In genomic region chr3:113751145-113751544, GRCh38 we compare ENCODE assay signal across 26 cellular contexts.
"Had no signal": no experiment of that assay in that cellular context is flagged by ENCODE, and none has a peak within 500 bp of the region (broad histone marks: within the 10 kb centered on the region; RNA-seq: fewer than 3 reads in every experiment).

No MANE protein-coding gene starts in this region.

- H3K27ac ChIP-seq: breast epithelium, coronary artery, heart left ventricle, neural progenitor cell, upper lobe of right lung had no signal

- FAIRE-seq: keratinocyte had no signal

- ATAC-seq: activated CD4-positive, alpha-beta T cell treated with anti-CD3 and anti-CD28 coated beads for 36 hours; activated T-cell treated with anti-CD3 and anti-CD28 coated beads, Interleukin-2, amount 50 U/mL, for 4 hours; heart left ventricle; left lobe of liver; naive thymus-derived CD8-positive, alpha-beta T cell; sciatic nerve; stimulated activated memory B cell treated with anti-CD40 and anti-IgM and Interleukin-4, amounts not matched to agents 10 μg/mL and 1 μg/mL and 100 μg/mL, for 72 hours; upper lobe of right lung had no signal

- H3K9me3 ChIP-seq: breast epithelium, heart left ventricle, upper lobe of right lung had no signal

- DNase-seq: activated B cell treated with CpG ODN at 0.5 μM for 24 hours; activated CD4-positive, alpha-beta T cell treated with anti-CD3 and anti-CD28 coated beads for 36 hours; activated CD4-positive, alpha-beta T cell treated with anti-CD3 and anti-CD28 coated beads, Interleukin-2, amount 50 U/mL, for 4 hours; activated CD8-positive, alpha-beta memory T cell treated with anti-CD3 and anti-CD28 coated beads for 24 hours; activated CD8-positive, alpha-beta memory T cell treated with anti-CD3 and anti-CD28 coated beads, Interleukin-2, amount 50 U/mL, for 4 hours; activated naive CD4-positive, alpha-beta T cell; activated naive CD8-positive, alpha-beta T cell treated with anti-CD3 and anti-CD28 coated beads for 36 hours; activated T-cell treated with anti-CD3 and anti-CD28 coated beads, Interleukin-2, amount 50 U/mL, for 4 hours; amniotic stem cell; cerebellar nuclear complex; endodermal cell; heart left ventricle; naive thymus-derived CD8-positive, alpha-beta T cell; stimulated activated CD4-positive, alpha-beta T cell treated with anti-CD3 and anti-CD28 coated beads, Interleukin-15, amount 100 ng/mL, for 24 hours; T-helper 9 cell; upper lobe of right lung had no signal

- H3K9ac ChIP-seq: neural progenitor cell had no signal

- H3K27ac Mint-ChIP-seq: activated B cell treated with CpG ODN at 0.5 μM for 24 hours; activated CD4-positive, alpha-beta T cell treated with anti-CD3 and anti-CD28 coated beads for 36 hours; activated naive CD8-positive, alpha-beta T cell treated with anti-CD3 and anti-CD28 coated beads for 36 hours; activated T-helper 2 cell treated with anti-CD3 and anti-CD28 coated beads, Interferon-gamma antibody, Interleukin-2, Interleukin-4, amounts not matched to agents 10 μg/mL and 5 μg/mL and 100 μg/mL, durations not matched to agents 14 hours and 24 hours and 36 hours; endodermal cell; naive thymus-derived CD8-positive, alpha-beta T cell; neural progenitor cell; stimulated activated memory B cell treated with anti-CD40 and anti-IgM and Interleukin-4, amounts not matched to agents 10 μg/mL and 1 μg/mL and 100 μg/mL, for 72 hours had no signal

- H3K27me3 ChIP-seq: breast epithelium, heart left ventricle, neural progenitor cell, upper lobe of right lung had no signal

- H3K4me3 ChIP-seq: breast epithelium, coronary artery, heart left ventricle, lung, neural progenitor cell, smooth muscle cell, upper lobe of right lung had no signal

- H3K4me2 ChIP-seq: neural progenitor cell, smooth muscle cell had no signal

- H3K36me3 ChIP-seq: breast epithelium, heart left ventricle, neural progenitor cell, upper lobe of right lung had no signal

- H2AFZ ChIP-seq: neural progenitor cell had no signal

- H3K9me3 Mint-ChIP-seq: activated B cell treated with CpG ODN at 0.5 μM for 24 hours; activated naive CD8-positive, alpha-beta T cell treated with anti-CD3 and anti-CD28 coated beads for 36 hours; activated T-cell treated with anti-CD3 and anti-CD28 coated beads, Interleukin-2, amount 50 U/mL, for 4 hours; activated T-helper 2 cell treated with anti-CD3 and anti-CD28 coated beads, Interferon-gamma antibody, Interleukin-2, Interleukin-4, amounts not matched to agents 10 μg/mL and 5 μg/mL and 100 μg/mL, durations not matched to agents 14 hours and 24 hours and 36 hours; endodermal cell; naive thymus-derived CD8-positive, alpha-beta T cell; neural progenitor cell; stimulated activated memory B cell treated with anti-CD40 and anti-IgM and Interleukin-4, amounts not matched to agents 10 μg/mL and 1 μg/mL and 100 μg/mL, for 72 hours had no signal

- H3K27me3 Mint-ChIP-seq: activated B cell treated with CpG ODN at 0.5 μM for 24 hours; activated CD4-positive, alpha-beta T cell treated with anti-CD3 and anti-CD28 coated beads for 36 hours; naive thymus-derived CD8-positive, alpha-beta T cell; stimulated activated memory B cell treated with anti-CD40 and anti-IgM and Interleukin-4, amounts not matched to agents 10 μg/mL and 1 μg/mL and 100 μg/mL, for 72 hours had no signal

- H3K4me3 Mint-ChIP-seq: activated B cell treated with CpG ODN at 0.5 μM for 24 hours; activated CD4-positive, alpha-beta T cell treated with anti-CD3 and anti-CD28 coated beads for 36 hours; activated naive CD8-positive, alpha-beta T cell treated with anti-CD3 and anti-CD28 coated beads for 36 hours; activated T-cell treated with anti-CD3 and anti-CD28 coated beads, Interleukin-2, amount 50 U/mL, for 4 hours; endodermal cell; naive thymus-derived CD8-positive, alpha-beta T cell; neural progenitor cell; stimulated activated memory B cell treated with anti-CD40 and anti-IgM and Interleukin-4, amounts not matched to agents 10 μg/mL and 1 μg/mL and 100 μg/mL, for 72 hours had no signal
